In the genomic region with DNA sequence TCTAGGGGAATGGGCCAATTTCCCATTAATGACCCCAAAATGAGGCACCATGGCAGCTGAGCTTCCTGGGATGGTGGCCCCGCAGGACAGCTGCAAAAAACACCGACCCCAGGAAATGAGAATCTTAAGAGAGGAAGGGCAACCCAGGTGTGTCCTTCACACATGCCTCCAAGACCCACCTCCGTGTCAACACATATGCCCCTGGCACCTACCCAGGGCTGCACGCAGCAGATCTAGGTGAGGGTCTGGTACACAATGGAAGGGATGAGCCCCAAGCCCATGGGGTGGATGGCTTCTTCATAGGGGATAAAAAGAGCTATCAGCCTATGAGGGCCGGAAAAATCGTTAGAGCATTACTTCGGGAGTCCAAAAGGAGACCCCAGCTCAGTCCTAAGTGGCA, we compare ENCODE assay signal across 26 cellular contexts. TPM values are rescaled to one million over a fixed set of nuclear protein-coding genes. Genes with fewer than 3 reads are reported as not detected.
"Had no signal": no experiment of that assay in that cellular context is flagged by ENCODE, and none has a peak within 500 bp of the region (broad histone marks: within the 10 kb centered on the region; RNA-seq: fewer than 3 reads in every experiment).

No MANE protein-coding gene starts in this region.

- H3K9me3 ChIP-seq: breast epithelium, colonic mucosa, gastroesophageal sphincter, right lobe of liver, tibial artery had no signal

- FAIRE-seq: TTC549 had no signal

- DNase-seq: activated CD4-positive, alpha-beta memory T cell treated with anti-CD3 and anti-CD28 coated beads, Interleukin-2, amount 10 ng/mL, durations not matched to agents 7 days and 5 days; activated CD4-positive, alpha-beta T cell treated with anti-CD3 and anti-CD28 coated beads for 1 hour; activated CD4-positive, alpha-beta T cell treated with anti-CD3 and anti-CD28 coated beads, Interleukin-2, amount 10 ng/mL, durations not matched to agents 7 days and 5 days; activated CD8-positive, alpha-beta memory T cell treated with anti-CD3 and anti-CD28 coated beads, Interleukin-2, amount 50 U/mL, for 48 hours; activated naive CD8-positive, alpha-beta T cell treated with anti-CD3 and anti-CD28 coated beads, Interleukin-2, amount 50 U/mL, for 24 hours; activated T-cell treated with anti-CD3 and anti-CD28 coated beads, Interleukin-2, amount 50 U/mL, for 48 hours; cerebellar nuclear complex; colonic mucosa; effector memory CD4-positive, alpha-beta T cell; mesendoderm; natural killer cell; right lobe of liver; stimulated activated CD4-positive, alpha-beta T cell treated with anti-CD3 and anti-CD28 coated beads, Interleukin-4, amount 100 ng/mL, for 24 hours; T-helper 9 cell; tibial artery had no signal

- ATAC-seq: activated naive CD8-positive, alpha-beta T cell treated with anti-CD3 and anti-CD28 coated beads, Interleukin-2, amount 50 U/mL, for 24 hours; gastroesophageal sphincter; left lobe of liver; natural killer cell; right lobe of liver; stimulated activated effector memory CD8-positive, alpha-beta T cell treated with anti-CD3 and anti-CD28 coated beads, Interleukin-12 subunit alpha, Interleukin-12 subunit beta, amount 100 ng/mL, for 72 hours had no signal

- H2AFZ ChIP-seq: neural progenitor cell had no signal

- H3K27ac ChIP-seq: colonic mucosa, neural progenitor cell, right lobe of liver, tibial artery, VCaP had no signal

- H3K4me3 ChIP-seq: breast epithelium, colonic mucosa, gastroesophageal sphincter, lung, neural progenitor cell, right lobe of liver, tibial artery had no signal

- H3K4me1 ChIP-seq: colonic mucosa, right lobe of liver had no signal

- H3K4me2 ChIP-seq: neural progenitor cell had no signal

- H3K36me3 ChIP-seq: breast epithelium, neural progenitor cell had no signal

- H3K27me3 ChIP-seq: breast epithelium, colonic mucosa, gastroesophageal sphincter, neural progenitor cell, right lobe of liver, tibial artery had no signal

- H3K9ac ChIP-seq: neural progenitor cell had no signal

RNA-seq across cellular contexts. Expression of a gene that starts 22.0 kb away (rescaled TPM):
- total RNA-seq: activated T-helper 2 cell treated with anti-CD3 and anti-CD28 coated beads, Interferon-gamma antibody, Interleukin-2, Interleukin-4, amounts not matched to agents 10 μg/mL and 5 μg/mL and 100 μg/mL, durations not matched to agents 14 hours and 24 hours and 36 hours; kidney epithelial cell; left lobe of liver had no signal

RNA-seq across cellular contexts. Expression of a gene that starts 28.9 kb away (rescaled TPM):
- total RNA-seq: dermis microvascular lymphatic vessel endothelial cell had no signal
